ENCODE assay signal across 16 cellular contexts in genomic region chr4:20015825-20016224, GRCh38.
"Had no signal": no experiment of that assay in that cellular context is flagged by ENCODE, and none has a peak within 500 bp of the region (broad histone marks: within the 10 kb centered on the region; RNA-seq: fewer than 3 reads in every experiment).

No MANE protein-coding gene starts in this region.

- ATAC-seq: heart left ventricle; stimulated activated memory B cell treated with anti-CD40 and anti-IgM and Interleukin-4, amounts not matched to agents 10 μg/mL and 1 μg/mL and 100 μg/mL, for 72 hours had no signal

- H3K27me3 Mint-ChIP-seq: activated naive CD4-positive, alpha-beta T cell treated with anti-CD3 and anti-CD28 coated beads, Interleukin-2, amount 50 U/mL, for 24 hours; brain; stimulated activated memory B cell treated with anti-CD40 and anti-IgM and Interleukin-4, amounts not matched to agents 10 μg/mL and 1 μg/mL and 100 μg/mL, for 72 hours had no signal

- FAIRE-seq: frontal cortex, keratinocyte had no signal

- H3K9me3 ChIP-seq: esophagus squamous epithelium, heart left ventricle, left ventricle myocardium inferior, tibial nerve had no signal

- H3K4me3 ChIP-seq: esophagus squamous epithelium, heart left ventricle, left ventricle myocardium inferior, skin epidermis, tibial nerve had no signal

- H3K4me1 Mint-ChIP-seq: activated naive CD4-positive, alpha-beta T cell treated with anti-CD3 and anti-CD28 coated beads, Interleukin-2, amount 50 U/mL, for 24 hours; endodermal cell; neural crest cell; stimulated activated memory B cell treated with anti-CD40 and anti-IgM and Interleukin-4, amounts not matched to agents 10 μg/mL and 1 μg/mL and 100 μg/mL, for 72 hours had no signal

- H3K27ac ChIP-seq: esophagus squamous epithelium, heart left ventricle, left ventricle myocardium inferior, skin epidermis, tibial nerve had no signal

- H3K27ac Mint-ChIP-seq: activated naive CD4-positive, alpha-beta T cell treated with anti-CD3 and anti-CD28 coated beads, Interleukin-2, amount 50 U/mL, for 24 hours; brain; endodermal cell; stimulated activated memory B cell treated with anti-CD40 and anti-IgM and Interleukin-4, amounts not matched to agents 10 μg/mL and 1 μg/mL and 100 μg/mL, for 72 hours had no signal

- H3K36me3 Mint-ChIP-seq: activated naive CD4-positive, alpha-beta T cell treated with anti-CD3 and anti-CD28 coated beads, Interleukin-2, amount 50 U/mL, for 24 hours; brain; stimulated activated memory B cell treated with anti-CD40 and anti-IgM and Interleukin-4, amounts not matched to agents 10 μg/mL and 1 μg/mL and 100 μg/mL, for 72 hours had no signal

- H3K9me3 Mint-ChIP-seq: activated naive CD4-positive, alpha-beta T cell treated with anti-CD3 and anti-CD28 coated beads, Interleukin-2, amount 50 U/mL, for 24 hours; brain; endodermal cell; neural crest cell; stimulated activated memory B cell treated with anti-CD40 and anti-IgM and Interleukin-4, amounts not matched to agents 10 μg/mL and 1 μg/mL and 100 μg/mL, for 72 hours had no signal

- H3K4me3 Mint-ChIP-seq: activated naive CD4-positive, alpha-beta T cell treated with anti-CD3 and anti-CD28 coated beads, Interleukin-2, amount 50 U/mL, for 24 hours; brain; endodermal cell; neural crest cell; stimulated activated memory B cell treated with anti-CD40 and anti-IgM and Interleukin-4, amounts not matched to agents 10 μg/mL and 1 μg/mL and 100 μg/mL, for 72 hours had no signal

- H3K27me3 ChIP-seq: esophagus squamous epithelium, heart left ventricle, tibial nerve had no signal

- DNase-seq: activated T-cell treated with anti-CD3 and anti-CD28 coated beads, Interleukin-2, amount 50 U/mL, for 1 hour; amniotic stem cell; endodermal cell; esophagus squamous epithelium; heart left ventricle; left ventricle myocardium inferior; mesendoderm; retina had no signal

- H3K4me1 ChIP-seq: esophagus squamous epithelium, heart left ventricle, left ventricle myocardium inferior, tibial nerve had no signal

- H3K36me3 ChIP-seq: esophagus squamous epithelium, heart left ventricle, left ventricle myocardium inferior, tibial nerve had no signal
